In the genomic region with DNA sequence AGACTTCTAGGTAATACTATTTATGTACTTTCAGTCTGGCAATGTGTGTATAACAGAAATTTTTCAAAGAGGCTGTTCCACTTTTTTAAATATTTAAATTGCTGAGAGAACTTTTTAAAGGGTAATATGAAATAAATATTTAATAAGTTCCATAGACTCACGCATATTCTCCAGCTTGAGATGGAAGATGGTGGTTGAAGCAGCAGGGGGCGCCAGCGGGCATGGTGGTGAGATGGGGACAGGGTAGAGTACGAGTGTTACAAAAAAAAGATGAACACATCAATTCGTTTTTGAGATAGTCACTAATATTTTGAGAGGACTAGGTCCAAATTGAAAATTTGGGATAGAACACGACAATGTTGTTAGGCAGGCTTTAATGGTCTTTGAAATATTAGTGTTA, we compare ENCODE assay signal across 9 cellular contexts.
A peak's percentile ranks its signal among the peaks of the same experiment; 100 is the strongest.
DNase-seq lines count a peak whose midpoint lies in the region; ATAC-seq and TF ChIP-seq lines count a peak whose summit lies in the region.
"Had no signal": no experiment of that assay in that cellular context is flagged by ENCODE, and none has a peak within 500 bp of the region (broad histone marks: within the 10 kb centered on the region; RNA-seq: fewer than 3 reads in every experiment).

No MANE protein-coding gene starts in this region.

- POLR2A ChIA-PET in naive thymus-derived CD4-positive, alpha-beta T cell (lab: Charles Lee), result no interaction called here

- H3K27ac ChIP-seq in WERI-Rb-1, result no peak overlapping the region
- no peak overlapping the region for H3K27ac ChIP-seq in naive thymus-derived CD4-positive, alpha-beta T cell (ENCODE audit: low read depth, low read length)

- no peaks in the 10 kb centered on the region for H3K36me3 ChIP-seq in WERI-Rb-1
- H3K36me3 ChIP-seq in naive thymus-derived CD4-positive, alpha-beta T cell (ENCODE audit: control insufficient read depth in 2 of 3, insufficient read depth in 3 of 3, low read length in 3 of 3), result no peaks in the 10 kb centered on the region

- intact Hi-C loops in naive thymus-derived CD4-positive, alpha-beta T cell (cut with micrococcal nuclease), result loop anchor here (1.0 to 5.0 kb wide), 5 partner anchors 79 to 352 kb away; a partner anchor contains a TSS

- H3K36me3 Mint-ChIP-seq in naive thymus-derived CD4-positive, alpha-beta T cell, result no peaks in the 10 kb centered on the region

- H3K4me3 Mint-ChIP-seq in naive thymus-derived CD4-positive, alpha-beta T cell, result no peak overlapping the region
- H3K4me3 Mint-ChIP-seq: stimulated activated naive CD8-positive, alpha-beta T cell treated with anti-CD3 and anti-CD28 coated beads, Interleukin-15, Interleukin-2, amounts not matched to agents 100 ng/mL and 50 ng/mL, for 24 hours had no signal

- no peaks in the 10 kb centered on the region for H3K27me3 ChIP-seq in WERI-Rb-1 (ENCODE audit: insufficient read depth, low read depth, severe bottlenecking)
- H3K27me3 ChIP-seq in naive thymus-derived CD4-positive, alpha-beta T cell (ENCODE audit: control insufficient read depth in 2 of 2, insufficient read depth in 2 of 2, low read length in 2 of 2), result no peaks in the 10 kb centered on the region

- H3K4me1 Mint-ChIP-seq in naive thymus-derived CD4-positive, alpha-beta T cell, result no peaks in the 10 kb centered on the region

- H3K27me3 Mint-ChIP-seq in naive thymus-derived CD4-positive, alpha-beta T cell, result peaks cover 4 to 14% (median 8%) of the 10 kb centered on the region in 5 donors

- DNase-seq in SHP77 (lab: John Stamatoyannopoulos, UW) (peak; percentile 4 to 7), SHP77 treated with DMSO at 0.1 percent for 48 hours (lab: John Stamatoyannopoulos, UW) (no peak), HuH-7 (ENCODE audit: low spot score) (peak; percentile 15), WERI-Rb-1 (peak; percentile 68), cerebellar nuclear complex (lab: John Stamatoyannopoulos, UW) (no peak), HuH-7.5 (ENCODE audit: low spot score) (no peak)
- DNase-seq in central memory CD4-positive, alpha-beta T cell, result peak; percentile 21
- peak; percentile 1 to 60 (median 22) for DNase-seq in naive thymus-derived CD4-positive, alpha-beta T cell

- H3K4me1 ChIP-seq in naive thymus-derived CD4-positive, alpha-beta T cell (ENCODE audit: control insufficient read depth in 2 of 2, insufficient read depth in 2 of 2, low read length in 2 of 2), result no peaks in the 10 kb centered on the region

- CTCF ChIA-PET in naive thymus-derived CD4-positive, alpha-beta T cell (lab: Charles Lee), result no interaction called here

- ATAC-seq in naive thymus-derived CD4-positive, alpha-beta T cell, result peak; percentile 63

- H3K9me3 ChIP-seq in WERI-Rb-1 (ENCODE audit: severe bottlenecking), result no peaks in the 10 kb centered on the region
- no peaks in the 10 kb centered on the region for H3K9me3 ChIP-seq in naive thymus-derived CD4-positive, alpha-beta T cell (ENCODE audit: control insufficient read depth in 2 of 3, low read length in 3 of 3)

- no peak overlapping the region for H3K27ac Mint-ChIP-seq in naive thymus-derived CD4-positive, alpha-beta T cell
- H3K27ac Mint-ChIP-seq: stimulated activated naive CD8-positive, alpha-beta T cell treated with anti-CD3 and anti-CD28 coated beads, Interleukin-15, Interleukin-2, amounts not matched to agents 100 ng/mL and 50 ng/mL, for 24 hours had no signal

- peaks cover 0 to 1% (median 0%) of the 10 kb centered on the region in 11 donors for H3K9me3 Mint-ChIP-seq in naive thymus-derived CD4-positive, alpha-beta T cell
- H3K9me3 Mint-ChIP-seq: stimulated activated naive CD8-positive, alpha-beta T cell treated with anti-CD3 and anti-CD28 coated beads, Interleukin-15, Interleukin-2, amounts not matched to agents 100 ng/mL and 50 ng/mL, for 24 hours had no signal

- peak; percentile 60 for TF ChIP-seq CTCF in WERI-Rb-1 (IDR thresholded peaks at IDR 0.05; ENCODE audit: low read depth, low read length)

- H3K4me3 ChIP-seq in WERI-Rb-1 (ENCODE audit: low read depth, low read length), result no peak overlapping the region
- no peak overlapping the region for H3K4me3 ChIP-seq in naive thymus-derived CD4-positive, alpha-beta T cell (ENCODE audit: low read length)

Comparison
In these comparisons a context has a peak if more than half of its experiments do, and no peak if none do; other contexts are left out.
1. DNase-seq: peak in SHP77 (2 of 2), HuH-7 (single experiment), WERI-Rb-1 (single experiment), central memory CD4-positive, alpha-beta T cell (single experiment) and naive thymus-derived CD4-positive, alpha-beta T cell (9 of 9); none in SHP77 treated with DMSO at 0.1 percent for 48 hours (single experiment), cerebellar nuclear complex (0 of 2) and HuH-7.5 (single experiment).